ENCODE assay signal across 19 cellular contexts in the genomic region with DNA sequence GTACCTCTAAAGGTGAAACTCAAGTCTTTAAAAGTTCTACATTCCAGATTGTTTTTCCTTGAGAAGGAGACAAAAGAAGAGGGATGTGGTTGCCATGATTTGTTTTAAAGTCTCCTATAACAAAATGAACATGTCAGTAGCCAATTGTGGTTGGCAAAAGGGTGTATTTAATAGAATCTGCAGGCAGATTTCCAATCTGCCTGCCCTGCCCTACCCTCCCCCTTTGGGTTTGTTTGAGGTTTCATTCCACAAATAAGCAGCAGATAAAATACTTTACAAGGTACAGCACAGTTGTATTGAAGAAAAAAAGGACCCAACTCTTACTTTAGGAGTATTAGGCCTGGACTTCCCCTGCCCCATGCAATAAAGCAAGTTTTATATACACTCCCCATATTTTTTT. TPM values are rescaled to one million over a fixed set of nuclear protein-coding genes. Genes with fewer than 3 reads are reported as not detected.
DNase-seq lines count a peak whose midpoint lies in the region; ATAC-seq, FAIRE-seq and TF ChIP-seq lines count a peak whose summit lies in the region.
"Had no signal": no experiment of that assay in that cellular context is flagged by ENCODE, and none has a peak within 500 bp of the region (broad histone marks: within the 10 kb centered on the region; RNA-seq: fewer than 3 reads in every experiment).

No MANE protein-coding gene starts in this region.

- no peaks in the 10 kb centered on the region for H4K20me1 ChIP-seq in astrocyte (ENCODE audit: insufficient read depth, low read length)

- H3K4me1 Mint-ChIP-seq in activated T-cell treated with anti-CD3 and anti-CD28 coated beads, Interleukin-2, amount 50 U/mL, for 24 hours (ENCODE audit: low read depth) = peaks cover 31% of the 10 kb centered on the region
- peaks cover 11% of the 10 kb centered on the region for H3K4me1 Mint-ChIP-seq in activated T-cell treated with anti-CD3 and anti-CD28 coated beads, Interleukin-2, amount 50 U/mL, for 4 hours (ENCODE audit: low read depth)
- peaks cover 14% of the 10 kb centered on the region for H3K4me1 Mint-ChIP-seq in astrocyte (ENCODE audit: low read depth, unreplicated experiment)
- H3K4me1 Mint-ChIP-seq: GM23338 had no signal

- TF ChIP-seq CTCF in astrocyte (IDR thresholded peaks at IDR 0.05; ENCODE audit: insufficient read depth, low read depth, low read length) = no peak

- H3K36me3 Mint-ChIP-seq in activated T-cell treated with anti-CD3 and anti-CD28 coated beads, Interleukin-2, amount 50 U/mL, for 24 hours (ENCODE audit: low read depth) = peaks cover 94% of the 10 kb centered on the region
- peaks cover 44% of the 10 kb centered on the region for H3K36me3 Mint-ChIP-seq in activated T-cell treated with anti-CD3 and anti-CD28 coated beads, Interleukin-2, amount 50 U/mL, for 4 hours (ENCODE audit: insufficient read depth)
- peaks cover 43% of the 10 kb centered on the region for H3K36me3 Mint-ChIP-seq in astrocyte (ENCODE audit: low read depth, unreplicated experiment)

- no peak for FAIRE-seq in astrocyte (lab: Jason Lieb, UNC)

- ATAC-seq in activated T-cell treated with anti-CD3 and anti-CD28 coated beads, Interleukin-2, amount 50 U/mL, for 4 hours = no peak
- peak; percentile 86 for ATAC-seq in left lobe of liver
- ATAC-seq: GM23338 had no signal

- peaks cover 68% of the 10 kb centered on the region for H3K36me3 ChIP-seq in astrocyte (ENCODE audit: insufficient read depth, low read length)
- peaks cover 60% of the 10 kb centered on the region for H3K36me3 ChIP-seq in MG63

- H3K27me3 Mint-ChIP-seq in activated T-cell treated with anti-CD3 and anti-CD28 coated beads, Interleukin-2, amount 50 U/mL, for 24 hours = no peaks in the 10 kb centered on the region
- H3K27me3 Mint-ChIP-seq in activated T-cell treated with anti-CD3 and anti-CD28 coated beads, Interleukin-2, amount 50 U/mL, for 4 hours (ENCODE audit: low read depth) = no peaks in the 10 kb centered on the region
- H3K27me3 Mint-ChIP-seq in astrocyte (ENCODE audit: low read depth, unreplicated experiment) = no peaks in the 10 kb centered on the region

- H3K27ac Mint-ChIP-seq in activated T-cell treated with anti-CD3 and anti-CD28 coated beads, Interleukin-2, amount 50 U/mL, for 24 hours = peak overlapping the region; percentile 53
- no peak overlapping the region for H3K27ac Mint-ChIP-seq in astrocyte (ENCODE audit: unreplicated experiment)
- H3K27ac Mint-ChIP-seq: endodermal cell, GM23338 had no signal

- DNase-seq in activated T-cell treated with anti-CD3 and anti-CD28 coated beads, Interleukin-2, amount 50 U/mL, for 24 hours = no peak
- DNase-seq in activated T-cell treated with anti-CD3 and anti-CD28 coated beads, Interleukin-2, amount 50 U/mL, for 4 hours = no peak
- DNase-seq in astrocyte (ENCODE audit: low read depth) = peak; percentile 22
- no peak for DNase-seq in left lobe of liver (ENCODE audit: low spot score)
- no peak for DNase-seq in cerebellar cortex (ENCODE audit: low spot score)
- no peak for DNase-seq in stimulated activated CD4-positive, alpha-beta T cell treated with anti-CD3 and anti-CD28 coated beads, Interleukin-2, amount 100 ng/mL, for 48 hours
- no peak for DNase-seq in MG63
- DNase-seq: activated CD4-positive, alpha-beta T cell treated with anti-CD3 and anti-CD28 coated beads for 4 hours; cerebellar nuclear complex; endodermal cell; IMR-90; MV-4-11; NCI-H187 treated with DMSO at 0.1 percent for 48 hours; NCI-H510A treated with DMSO at 0.1 percent for 48 hours; stimulated activated CD4-positive, alpha-beta T cell treated with anti-CD3 and anti-CD28 coated beads, Interleukin-4, amount 100 ng/mL, for 1 hour; T1000; trophoblast cell had no signal

- H3K9ac ChIP-seq in astrocyte (ENCODE audit: low read length) = no peak overlapping the region

- H3K27me3 ChIP-seq in astrocyte (ENCODE audit: insufficient read depth, low read length) = no peaks in the 10 kb centered on the region
- no peaks in the 10 kb centered on the region for H3K27me3 ChIP-seq in MG63

- no peaks in the 10 kb centered on the region for H3K79me2 ChIP-seq in astrocyte (ENCODE audit: insufficient read depth, low read length)

- H3K27ac ChIP-seq in astrocyte (ENCODE audit: low read depth, low read length) (no peak overlapping the region), temporal lobe (ENCODE audit: low read depth, low read length) (peak overlapping the region; percentile 24)

- H3K4me2 ChIP-seq in astrocyte (ENCODE audit: low read length) = no peak overlapping the region
- H3K4me2 ChIP-seq: GM23338 had no signal

- no peaks in the 10 kb centered on the region for H3K9me3 ChIP-seq in astrocyte (ENCODE audit: insufficient read depth, low read depth, low read length)
- H3K9me3 ChIP-seq in MG63 = no peaks in the 10 kb centered on the region

- H3K9me3 Mint-ChIP-seq in activated T-cell treated with anti-CD3 and anti-CD28 coated beads, Interleukin-2, amount 50 U/mL, for 24 hours = no peaks in the 10 kb centered on the region
- H3K9me3 Mint-ChIP-seq in activated T-cell treated with anti-CD3 and anti-CD28 coated beads, Interleukin-2, amount 50 U/mL, for 4 hours = no peaks in the 10 kb centered on the region
- no peaks in the 10 kb centered on the region for H3K9me3 Mint-ChIP-seq in astrocyte (ENCODE audit: unreplicated experiment)
- H3K9me3 Mint-ChIP-seq: endodermal cell, GM23338 had no signal

- peaks cover 6% of the 10 kb centered on the region for H3K4me1 ChIP-seq in astrocyte (ENCODE audit: insufficient read depth, low read length)

- no peak overlapping the region for H3K4me3 Mint-ChIP-seq in activated T-cell treated with anti-CD3 and anti-CD28 coated beads, Interleukin-2, amount 50 U/mL, for 24 hours
- H3K4me3 Mint-ChIP-seq in activated T-cell treated with anti-CD3 and anti-CD28 coated beads, Interleukin-2, amount 50 U/mL, for 4 hours = no peak overlapping the region
- H3K4me3 Mint-ChIP-seq in astrocyte (ENCODE audit: unreplicated experiment) = no peak overlapping the region
- H3K4me3 Mint-ChIP-seq: endodermal cell, GM23338 had no signal

- H3K4me3 ChIP-seq in astrocyte (ENCODE audit: insufficient read depth, low read depth, low read length) (no peak overlapping the region), MG63 (no peak overlapping the region)
- H3K4me3 ChIP-seq: GM23338 had no signal

- H2AFZ ChIP-seq in astrocyte (ENCODE audit: low read depth, low read length) = no peak overlapping the region
- H2AFZ ChIP-seq: GM23338 had no signal

RNA-seq across cellular contexts. Expression of gene MLH1, which starts 59.5 kb away (rescaled TPM):
- total RNA-seq in activated T-cell treated with anti-CD3 and anti-CD28 coated beads, Interleukin-2, amount 50 U/mL, for 4 hours = 10 to 100 TPM; 50.7 to 63.9 (median 56.2) TPM
- total RNA-seq in astrocyte (32.0 and 34.0 TPM in 2 replicates), left lobe of liver (13.9 TPM), temporal lobe (43.5 TPM)
- 37.2 and 41.1 TPM in 2 replicates for total RNA-seq in MG63 (2014; rRNA removed; shearing (Covaris generic); ENCODE audit: low replicate concordance)

RNA-seq across cellular contexts. Expression of gene EPM2AIP1, which starts 59.9 kb away (rescaled TPM):
- 1 to 10 TPM; 5.0 to 9.8 (median 7.2) TPM for total RNA-seq in activated T-cell treated with anti-CD3 and anti-CD28 coated beads, Interleukin-2, amount 50 U/mL, for 4 hours
- total RNA-seq in astrocyte (16.5 and 17.4 TPM in 2 replicates), left lobe of liver (7.4 TPM), temporal lobe (57.3 TPM)
- total RNA-seq in MG63 (2014; rRNA removed; shearing (Covaris generic); ENCODE audit: low replicate concordance) = 2.8 and 5.1 TPM in 2 replicates
